ENCODE assay signal across 11 cellular contexts in the genomic region with DNA sequence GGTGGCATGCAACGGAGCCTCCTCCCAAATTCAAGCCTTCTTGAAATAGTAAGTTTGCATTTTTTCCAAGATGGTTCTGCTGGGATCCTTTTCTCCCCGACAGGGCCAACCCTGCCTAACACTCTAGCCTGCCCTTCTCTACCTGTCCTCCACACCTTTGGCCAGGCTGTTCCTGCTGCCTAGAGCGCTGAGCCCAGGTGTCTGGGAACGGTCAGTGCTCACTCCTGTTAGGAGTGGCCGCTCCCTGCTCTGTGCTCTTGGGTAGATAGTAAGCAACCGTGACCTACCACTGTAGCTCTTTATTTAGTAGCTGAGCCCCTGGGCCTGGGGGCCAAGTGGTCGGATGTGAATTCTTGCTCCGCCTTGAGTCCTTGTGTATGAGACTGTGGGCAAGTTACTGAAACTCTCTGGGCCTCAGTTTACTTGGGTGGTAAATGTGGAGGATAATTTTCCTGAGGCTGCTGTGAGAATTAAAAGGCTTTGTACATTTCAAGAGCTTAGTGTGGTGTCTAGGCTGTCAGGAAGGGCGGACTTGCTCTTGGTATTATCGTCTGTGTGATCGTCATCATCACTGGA. TPM values are rescaled to one million over a fixed set of nuclear protein-coding genes. Genes with fewer than 3 reads are reported as not detected.
DNase-seq lines count a peak whose midpoint lies in the region; ATAC-seq, FAIRE-seq and TF ChIP-seq lines count a peak whose summit lies in the region.
"Had no signal": no experiment of that assay in that cellular context is flagged by ENCODE, and none has a peak within 500 bp of the region (broad histone marks: within the 10 kb centered on the region; RNA-seq: fewer than 3 reads in every experiment).

No MANE protein-coding gene starts in this region.

- H3K27ac ChIP-seq in OCI-LY3 (ENCODE audit: low read length) = no peak overlapping the region
- H3K27ac ChIP-seq in small intestine (ENCODE audit: low read depth in 1 of 2, low read length in 1 of 2) = peak overlapping the region; percentile 56 to 82

- no peak for ATAC-seq in HG03378 (IDR thresholded peaks at IDR 0.05; ENCODE audit: unreplicated experiment)
- ATAC-seq: heart left ventricle had no signal

- H3K36me3 ChIP-seq in GM06990 (ENCODE audit: control insufficient read depth, insufficient read depth, low read length) = no peaks in the 10 kb centered on the region; the same call in none of the 2 replicates
- peaks cover 16% of the 10 kb centered on the region for H3K36me3 ChIP-seq in OCI-LY3 (replicated peaks; ENCODE audit: low read depth, low read length)
- no peaks in the 10 kb centered on the region for H3K36me3 ChIP-seq in small intestine (ENCODE audit: control insufficient read depth in 2 of 2, insufficient read depth in 2 of 2, low read length in 2 of 2)
- H3K36me3 ChIP-seq in Caco-2 (ENCODE audit: control insufficient read depth, insufficient read depth, low read length) = no peaks in the 10 kb centered on the region
- H3K36me3 ChIP-seq: heart left ventricle had no signal

- intact Hi-C loops in Caco-2 (cut with micrococcal nuclease; ENCODE audit: unreplicated experiment) = no loop called here

- peaks cover 11% of the 10 kb centered on the region for H3K36me3 Mint-ChIP-seq in Caco-2 (ENCODE audit: insufficient read depth, unreplicated experiment)

- H3K4me3 Mint-ChIP-seq in Caco-2 (ENCODE audit: unreplicated experiment) = no peak overlapping the region

- TF ChIP-seq CTCF in GM06990 (IDR thresholded peaks at IDR 0.05; ENCODE audit: insufficient read depth, low read length, poor library complexity, severe bottlenecking) (no peak), OCI-LY3 (IDR thresholded peaks at IDR 0.05; ENCODE audit: low read depth, low read length) (no peak), epithelial cell of proximal tubule (conservative IDR thresholded peaks at IDR 0.05; ENCODE audit: low read depth, low read length) (no peak), Caco-2 (IDR thresholded peaks at IDR 0.05; ENCODE audit: insufficient read depth in 1 of 2, low read depth in 1 of 2, low read length in 1 of 2, severe bottlenecking in 1 of 2, unreplicated experiment in 1 of 2) (no peak)

- WGBS in small intestine, 3 donors = 80 to 87% (median 81%) methylated on average over 11 of the region's 11 CpGs

- no peak overlapping the region for H2AFZ ChIP-seq in OCI-LY3 (ENCODE audit: low read depth, low read length)

- CTCF ChIA-PET in Caco-2 (lab: Charles Lee) = no interaction called here

- in situ Hi-C loops in ACHN (cut with HindIII; ENCODE audit: low pct_ligation_motif_present, low pct_unique_long_range_greater_than_20kb, low sequenced_read_pairs) = no loop called here

- H3K4me1 Mint-ChIP-seq in Caco-2 (ENCODE audit: low read depth, unreplicated experiment) = peaks cover 10% of the 10 kb centered on the region

- H3K27ac Mint-ChIP-seq in Caco-2 (ENCODE audit: unreplicated experiment) = no peak overlapping the region

- 0 out of 2 replicates have a peak overlapping the region, but pooled peaks have one; percentile 29 for H3K4me2 ChIP-seq in OCI-LY3 (ENCODE audit: low read length)

- DNase-seq in GM06990 (ENCODE audit: extremely low read depth, insufficient read length) = no peak
- DNase-seq in epithelial cell of proximal tubule (ENCODE audit: low read depth) = no peak
- DNase-seq in small intestine = peak; percentile 55
- no peak for DNase-seq in Kasumi-1 (lab: John Stamatoyannopoulos, UW)
- DNase-seq in ACHN = no peak
- no peak for DNase-seq in Caco-2
- DNase-seq: activated gamma-delta T cell, heart left ventricle had no signal

- BruUV-seq in Caco-2 (replicated peaks; lab: Mats Ljungman, UMichigan) = no TSS peak

- H3K27me3 Mint-ChIP-seq in Caco-2 (ENCODE audit: insufficient read depth, unreplicated experiment) = no peaks in the 10 kb centered on the region

- H3K4me1 ChIP-seq in OCI-LY3 (ENCODE audit: low read length) (peaks cover 38% of the 10 kb centered on the region), small intestine (ENCODE audit: control insufficient read depth in 2 of 2, insufficient read depth in 1 of 2, low read depth in 1 of 2, low read length in 1 of 2) (peaks cover 8 to 16% of the 10 kb centered on the region in 2 donors), Caco-2 (0 out of 2 replicates have a peak, but pooled peaks cover 5% of the 10 kb centered on the region)

- no peaks in the 10 kb centered on the region for H3K27me3 ChIP-seq in GM06990 (replicated peaks; ENCODE audit: control insufficient read depth, insufficient read depth, low read length)
- no peaks in the 10 kb centered on the region for H3K27me3 ChIP-seq in OCI-LY3 (ENCODE audit: low read depth, low read length)
- no peaks in the 10 kb centered on the region for H3K27me3 ChIP-seq in small intestine (ENCODE audit: control insufficient read depth in 2 of 2, insufficient read depth in 2 of 2, low read length in 2 of 2)
- no peaks in the 10 kb centered on the region for H3K27me3 ChIP-seq in Caco-2 (replicated peaks; ENCODE audit: control insufficient read depth, insufficient read depth, low read length)
- H3K27me3 ChIP-seq: heart left ventricle, testis had no signal

- H3K4me3 ChIP-seq in GM06990 (replicated peaks; ENCODE audit: low read depth, low read length) (peak overlapping the region; percentile 22), OCI-LY3 (ENCODE audit: low read length) (no peak overlapping the region), epithelial cell of proximal tubule (ENCODE audit: low read depth, low read length) (peak overlapping the region; percentile 41), small intestine (ENCODE audit: low read depth in 1 of 2, low read length in 2 of 2) (no peak overlapping the region), Caco-2 (ENCODE audit: low read depth, low read length) (no peak overlapping the region)
- H3K4me3 ChIP-seq: testis had no signal

- peaks cover 95% of the 10 kb centered on the region for H3K79me2 ChIP-seq in OCI-LY3 (ENCODE audit: low read length)

- no peak overlapping the region for H3K9ac ChIP-seq in OCI-LY3 (ENCODE audit: low read length)

- H3K9me3 Mint-ChIP-seq in Caco-2 (ENCODE audit: unreplicated experiment) = no peaks in the 10 kb centered on the region

- no peak for FAIRE-seq in small intestine (lab: Jason Lieb, UNC)

- POLR2A ChIA-PET in Caco-2 (lab: Charles Lee) = interaction anchor here (0.6 kb wide), 1 partner anchor 12 kb away, joined by 5 read pairs; no protein-coding TSS in a partner anchor

- no peaks in the 10 kb centered on the region for H3K9me3 ChIP-seq in OCI-LY3 (ENCODE audit: insufficient read depth, low read length)
- no peaks in the 10 kb centered on the region for H3K9me3 ChIP-seq in small intestine (ENCODE audit: control insufficient read depth, low read depth)
- no peaks in the 10 kb centered on the region for H3K9me3 ChIP-seq in Caco-2
- H3K9me3 ChIP-seq: testis had no signal

- peaks cover 98% of the 10 kb centered on the region for H4K20me1 ChIP-seq in OCI-LY3 (ENCODE audit: insufficient read depth, low read length)

RNA-seq across cellular contexts. Expression of a gene that starts 44.0 kb away (rescaled TPM):
- total RNA-seq in epithelial cell of proximal tubule (19.4 and 41.9 TPM in 2 replicates), Caco-2 (2022) (140 and 142 TPM in 2 replicates)
- polyA plus RNA-seq in small intestine = 10 to 100 TPM in 1 of 3 donors, 1 to 10 TPM in 2; 9.2 to 25.6 (median 9.8) TPM

Comparison
In these comparisons a context has a peak if more than half of its experiments do, and no peak if none do; other contexts are left out.
1. H3K4me3 ChIP-seq: peak in GM06990 (single experiment) and epithelial cell of proximal tubule (single experiment); none in OCI-LY3 (single experiment), small intestine (0 of 2) and Caco-2 (single experiment).